Comparison of ENCODE assay signal across 14 cellular contexts in genomic region chr20:40524071-40524470, GRCh38.
"Had no signal": no experiment of that assay in that cellular context is flagged by ENCODE, and none has a peak within 500 bp of the region (broad histone marks: within the 10 kb centered on the region; RNA-seq: fewer than 3 reads in every experiment).

No MANE protein-coding gene starts in this region.

- ATAC-seq: heart left ventricle; naive thymus-derived CD4-positive, alpha-beta T cell had no signal

- H3K36me3 ChIP-seq: esophagus squamous epithelium, heart left ventricle, left ventricle myocardium inferior, prostate gland, sigmoid colon had no signal

- H3K27ac ChIP-seq: esophagus squamous epithelium, heart left ventricle, left ventricle myocardium inferior, parathyroid adenoma, prostate gland, sigmoid colon had no signal

- H3K27me3 ChIP-seq: sigmoid colon had no signal

- H3K4me1 ChIP-seq: esophagus squamous epithelium, heart left ventricle, left ventricle myocardium inferior, parathyroid adenoma, prostate gland, sigmoid colon had no signal

- DNase-seq: esophagus squamous epithelium; heart left ventricle; hypothalamus; left ventricle myocardium inferior; naive thymus-derived CD4-positive, alpha-beta T cell; nephron progenitor cell; retina; sigmoid colon; stimulated activated CD4-positive, alpha-beta T cell treated with anti-CD3 and anti-CD28 coated beads, Interleukin-2, amount 100 ng/mL, for 48 hours; stimulated activated naive CD4-positive, alpha-beta T cell treated with Interleukin-2 at 50 U/mL for 16 hours; trophoblast cell had no signal

- H3K9me3 ChIP-seq: esophagus squamous epithelium, prostate gland had no signal

- H3K4me3 ChIP-seq: esophagus squamous epithelium, heart left ventricle, left ventricle myocardium inferior, prostate gland, sigmoid colon, skin epidermis had no signal
